Comparison of ENCODE assay signal across 22 cellular contexts in the genomic region with DNA sequence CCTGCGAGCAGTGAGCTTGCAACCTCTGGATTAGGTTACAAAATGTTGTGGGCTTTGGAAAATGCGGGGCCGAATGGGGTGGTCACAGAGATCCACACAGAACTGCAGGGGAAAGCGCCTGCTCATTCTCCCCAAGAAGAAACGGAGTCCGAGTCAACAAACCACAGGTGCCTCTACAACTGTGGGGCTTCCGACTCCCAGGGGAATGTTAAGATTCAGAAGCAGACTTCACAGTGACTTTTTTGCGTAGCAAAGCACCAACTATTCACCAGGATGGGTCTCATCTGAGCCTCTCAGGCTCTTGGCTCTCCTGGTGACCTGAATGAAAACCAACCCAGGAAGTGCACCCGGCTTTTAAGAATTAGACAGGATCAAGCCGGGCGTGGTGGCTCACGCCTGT. TPM values are rescaled to one million over a fixed set of nuclear protein-coding genes. Genes with fewer than 3 reads are reported as not detected.
A peak's percentile ranks its signal among the peaks of the same experiment; 100 is the strongest.
DNase-seq lines count a peak whose midpoint lies in the region; ATAC-seq and FAIRE-seq lines count a peak whose summit lies in the region.
"Had no signal": no experiment of that assay in that cellular context is flagged by ENCODE, and none has a peak within 500 bp of the region (broad histone marks: within the 10 kb centered on the region; RNA-seq: fewer than 3 reads in every experiment).

No MANE protein-coding gene starts in this region.

- FAIRE-seq in HTR-8/SVneo (lab: Jason Lieb, UNC): no peak
- FAIRE-seq: A549, D721Med, G401.6, K562 had no signal

- H3K9me2 ChIP-seq in Karpas-422 (replicated peaks; ENCODE audit: insufficient read depth, low read length): no peaks in the 10 kb centered on the region

- H4K20me1 ChIP-seq in Karpas-422 (ENCODE audit: insufficient read depth, low read depth, low read length): no peaks in the 10 kb centered on the region

- no peaks in the 10 kb centered on the region for H3K79me2 ChIP-seq in Karpas-422 (ENCODE audit: low read length)

- H3K9me3 Mint-ChIP-seq in activated CD4-positive, alpha-beta T cell treated with anti-CD3 and anti-CD28 coated beads, Interleukin-2, amount 10 ng/mL, durations not matched to agents 7 days and 5 days: no peaks in the 10 kb centered on the region
- H3K9me3 Mint-ChIP-seq in activated CD4-positive, alpha-beta T cell treated with anti-CD3 and anti-CD28 coated beads, Interleukin-2, amount 10 ng/mL, durations not matched to agents 24 days and 14 days: no peaks in the 10 kb centered on the region
- no peaks in the 10 kb centered on the region for H3K9me3 Mint-ChIP-seq in stimulated activated memory B cell treated with anti-CD40 and anti-IgM and Interleukin-4, amounts not matched to agents 10 μg/mL and 1 μg/mL and 100 μg/mL, for 72 hours
- no peaks in the 10 kb centered on the region for H3K9me3 Mint-ChIP-seq in activated CD8-positive, alpha-beta T cell treated with anti-CD3 and anti-CD28 coated beads, Interleukin-2, amount 10 ng/mL, durations not matched to agents 7 days and 5 days (ENCODE audit: insufficient read depth)

- H3K4me3 Mint-ChIP-seq in activated CD4-positive, alpha-beta T cell treated with anti-CD3 and anti-CD28 coated beads, Interleukin-2, amount 10 ng/mL, durations not matched to agents 7 days and 5 days: no peak overlapping the region
- H3K4me3 Mint-ChIP-seq in activated CD4-positive, alpha-beta T cell treated with anti-CD3 and anti-CD28 coated beads, Interleukin-2, amount 10 ng/mL, durations not matched to agents 24 days and 14 days: no peak overlapping the region
- H3K4me3 Mint-ChIP-seq in stimulated activated memory B cell treated with anti-CD40 and anti-IgM and Interleukin-4, amounts not matched to agents 10 μg/mL and 1 μg/mL and 100 μg/mL, for 72 hours: no peak overlapping the region
- H3K4me3 Mint-ChIP-seq in activated CD8-positive, alpha-beta T cell treated with anti-CD3 and anti-CD28 coated beads, Interleukin-2, amount 10 ng/mL, durations not matched to agents 7 days and 5 days: no peak overlapping the region
- H3K4me3 Mint-ChIP-seq: CD4-positive, CD25-positive, alpha-beta regulatory T cell had no signal

- H3K4me3 ChIP-seq in Karpas-422 (ENCODE audit: low read length): no peak overlapping the region
- H3K4me3 ChIP-seq: A549, HAP-1, K562 had no signal

- no peaks in the 10 kb centered on the region for H3K36me3 ChIP-seq in Karpas-422 (ENCODE audit: insufficient read depth, low read length)
- H3K36me3 ChIP-seq: HAP-1 had no signal

- POLR2A ChIA-PET in activated CD4-positive, alpha-beta T cell treated with anti-CD3 and anti-CD28 coated beads, Interleukin-2, amount 10 ng/mL, durations not matched to agents 7 days and 5 days (lab: Charles Lee): no interaction called here
- POLR2A ChIA-PET in activated CD8-positive, alpha-beta T cell treated with anti-CD3 and anti-CD28 coated beads, Interleukin-2, amount 10 ng/mL, durations not matched to agents 7 days and 5 days (lab: Charles Lee): no interaction called here

- no peaks in the 10 kb centered on the region for H3K27me3 ChIP-seq in Karpas-422 (ENCODE audit: low read length)

- peak overlapping the region; percentile 3 for H3K27ac Mint-ChIP-seq in activated CD4-positive, alpha-beta T cell treated with anti-CD3 and anti-CD28 coated beads, Interleukin-2, amount 10 ng/mL, durations not matched to agents 7 days and 5 days
- no peak overlapping the region for H3K27ac Mint-ChIP-seq in activated CD4-positive, alpha-beta T cell treated with anti-CD3 and anti-CD28 coated beads, Interleukin-2, amount 10 ng/mL, durations not matched to agents 24 days and 14 days
- H3K27ac Mint-ChIP-seq in stimulated activated memory B cell treated with anti-CD40 and anti-IgM and Interleukin-4, amounts not matched to agents 10 μg/mL and 1 μg/mL and 100 μg/mL, for 72 hours: peak overlapping the region; percentile 88
- no peak overlapping the region for H3K27ac Mint-ChIP-seq in activated CD8-positive, alpha-beta T cell treated with anti-CD3 and anti-CD28 coated beads, Interleukin-2, amount 10 ng/mL, durations not matched to agents 7 days and 5 days
- H3K27ac Mint-ChIP-seq: CD4-positive, CD25-positive, alpha-beta regulatory T cell had no signal

- no peak for DNase-seq in activated CD4-positive, alpha-beta T cell treated with anti-CD3 and anti-CD28 coated beads, Interleukin-2, amount 10 ng/mL, durations not matched to agents 7 days and 5 days
- DNase-seq in activated CD4-positive, alpha-beta T cell treated with anti-CD3 and anti-CD28 coated beads, Interleukin-2, amount 10 ng/mL, durations not matched to agents 24 days and 14 days: no peak
- DNase-seq in Karpas-422: peak; percentile 50
- no peak for DNase-seq in GOT3 (lab: John Stamatoyannopoulos, UW)
- DNase-seq in activated CD8-positive, alpha-beta T cell treated with anti-CD3 and anti-CD28 coated beads, Interleukin-2, amount 10 ng/mL, durations not matched to agents 7 days and 5 days: no peak
- no peak for DNase-seq in HTR-8/SVneo (ENCODE audit: insufficient read length, low spot score)
- DNase-seq: AML-193; C1 segment of cervical spinal cord; CD4-positive, CD25-positive, alpha-beta regulatory T cell; IMR-90; Kasumi-1 had no signal

- intact Hi-C loops in activated CD4-positive, alpha-beta T cell treated with anti-CD3 and anti-CD28 coated beads, Interleukin-2, amount 10 ng/mL, durations not matched to agents 24 days and 14 days (cut with micrococcal nuclease): no loop called here

- H3K4me1 ChIP-seq in Karpas-422 (ENCODE audit: low read length): peaks cover 8% of the 10 kb centered on the region
- H3K4me1 ChIP-seq: A549, Caco-2, HAP-1 had no signal

- peak overlapping the region; percentile 35; the same call in 1 of the 2 replicates for H3K9ac ChIP-seq in Karpas-422 (ENCODE audit: low read length)

- CTCF ChIA-PET in activated CD4-positive, alpha-beta T cell treated with anti-CD3 and anti-CD28 coated beads, Interleukin-2, amount 10 ng/mL, durations not matched to agents 7 days and 5 days (lab: Charles Lee): no interaction called here
- CTCF ChIA-PET in activated CD8-positive, alpha-beta T cell treated with anti-CD3 and anti-CD28 coated beads, Interleukin-2, amount 10 ng/mL, durations not matched to agents 7 days and 5 days (lab: Charles Lee): no interaction called here

- no peak for ATAC-seq in stimulated activated memory B cell treated with anti-CD40 and anti-IgM and Interleukin-4, amounts not matched to agents 10 μg/mL and 1 μg/mL and 100 μg/mL, for 72 hours
- ATAC-seq in activated CD8-positive, alpha-beta T cell treated with anti-CD3 and anti-CD28 coated beads, Interleukin-2, amount 10 ng/mL, durations not matched to agents 7 days and 5 days: no peak
- ATAC-seq: A549, K562 had no signal

- H2AFZ ChIP-seq in Karpas-422 (ENCODE audit: low read length): 0 out of 2 replicates have a peak overlapping the region, but pooled peaks have one; percentile 43

- peaks cover 25% of the 10 kb centered on the region for H3K4me1 Mint-ChIP-seq in activated CD4-positive, alpha-beta T cell treated with anti-CD3 and anti-CD28 coated beads, Interleukin-2, amount 10 ng/mL, durations not matched to agents 7 days and 5 days
- H3K4me1 Mint-ChIP-seq in activated CD4-positive, alpha-beta T cell treated with anti-CD3 and anti-CD28 coated beads, Interleukin-2, amount 10 ng/mL, durations not matched to agents 24 days and 14 days: peaks cover 4% of the 10 kb centered on the region
- peaks cover 71% of the 10 kb centered on the region for H3K4me1 Mint-ChIP-seq in stimulated activated memory B cell treated with anti-CD40 and anti-IgM and Interleukin-4, amounts not matched to agents 10 μg/mL and 1 μg/mL and 100 μg/mL, for 72 hours
- peaks cover 11% of the 10 kb centered on the region for H3K4me1 Mint-ChIP-seq in activated CD8-positive, alpha-beta T cell treated with anti-CD3 and anti-CD28 coated beads, Interleukin-2, amount 10 ng/mL, durations not matched to agents 7 days and 5 days (ENCODE audit: low read depth)

- peak overlapping the region; percentile 56 for H3K4me2 ChIP-seq in Karpas-422 (ENCODE audit: low read depth, low read length, poor library complexity, severe bottlenecking)
- H3K4me2 ChIP-seq: A549 had no signal

- H3K36me3 Mint-ChIP-seq in activated CD4-positive, alpha-beta T cell treated with anti-CD3 and anti-CD28 coated beads, Interleukin-2, amount 10 ng/mL, durations not matched to agents 7 days and 5 days (ENCODE audit: low read depth): no peaks in the 10 kb centered on the region
- no peaks in the 10 kb centered on the region for H3K36me3 Mint-ChIP-seq in activated CD4-positive, alpha-beta T cell treated with anti-CD3 and anti-CD28 coated beads, Interleukin-2, amount 10 ng/mL, durations not matched to agents 24 days and 14 days (ENCODE audit: low read depth)
- H3K36me3 Mint-ChIP-seq in stimulated activated memory B cell treated with anti-CD40 and anti-IgM and Interleukin-4, amounts not matched to agents 10 μg/mL and 1 μg/mL and 100 μg/mL, for 72 hours: peaks cover 1% of the 10 kb centered on the region
- H3K36me3 Mint-ChIP-seq in activated CD8-positive, alpha-beta T cell treated with anti-CD3 and anti-CD28 coated beads, Interleukin-2, amount 10 ng/mL, durations not matched to agents 7 days and 5 days (ENCODE audit: low read depth): no peaks in the 10 kb centered on the region
- H3K36me3 Mint-ChIP-seq: CD4-positive, CD25-positive, alpha-beta regulatory T cell had no signal

- H3K27me3 Mint-ChIP-seq in activated CD4-positive, alpha-beta T cell treated with anti-CD3 and anti-CD28 coated beads, Interleukin-2, amount 10 ng/mL, durations not matched to agents 7 days and 5 days: peaks cover 61% of the 10 kb centered on the region
- H3K27me3 Mint-ChIP-seq in activated CD4-positive, alpha-beta T cell treated with anti-CD3 and anti-CD28 coated beads, Interleukin-2, amount 10 ng/mL, durations not matched to agents 24 days and 14 days: peaks cover 43% of the 10 kb centered on the region
- no peaks in the 10 kb centered on the region for H3K27me3 Mint-ChIP-seq in stimulated activated memory B cell treated with anti-CD40 and anti-IgM and Interleukin-4, amounts not matched to agents 10 μg/mL and 1 μg/mL and 100 μg/mL, for 72 hours
- H3K27me3 Mint-ChIP-seq in activated CD8-positive, alpha-beta T cell treated with anti-CD3 and anti-CD28 coated beads, Interleukin-2, amount 10 ng/mL, durations not matched to agents 7 days and 5 days (ENCODE audit: low read depth): peaks cover 54% of the 10 kb centered on the region

- H3K27ac ChIP-seq in Karpas-422 (ENCODE audit: low read length): no peak overlapping the region
- H3K27ac ChIP-seq: 22Rv1, A549, HL-60 had no signal

- H3K9me3 ChIP-seq in Karpas-422 (ENCODE audit: low read length): no peaks in the 10 kb centered on the region
- H3K9me3 ChIP-seq: A549, Caco-2, HAP-1 had no signal

RNA-seq across cellular contexts. Expression of a gene that starts 33.7 kb away (rescaled TPM):
- total RNA-seq in activated CD4-positive, alpha-beta T cell treated with anti-CD3 and anti-CD28 coated beads, Interleukin-2, amount 10 ng/mL, durations not matched to agents 7 days and 5 days: 10 to 100 TPM; 26.3 to 28.7 TPM
- total RNA-seq in activated CD4-positive, alpha-beta T cell treated with anti-CD3 and anti-CD28 coated beads, Interleukin-2, amount 10 ng/mL, durations not matched to agents 24 days and 14 days: 38.6 and 39.5 TPM in 2 replicates
- 17.7 and 23.1 TPM in 2 replicates for total RNA-seq in Karpas-422 (2014; rRNA removed; shearing (Covaris generic); ENCODE audit: low replicate concordance)
- total RNA-seq in activated CD8-positive, alpha-beta T cell treated with anti-CD3 and anti-CD28 coated beads, Interleukin-2, amount 10 ng/mL, durations not matched to agents 7 days and 5 days: 10 to 100 TPM; 24.9 to 28.4 TPM

RNA-seq across cellular contexts. Expression of a gene that starts 41.2 kb away (rescaled TPM):
- not detected for total RNA-seq in activated CD4-positive, alpha-beta T cell treated with anti-CD3 and anti-CD28 coated beads, Interleukin-2, amount 10 ng/mL, durations not matched to agents 7 days and 5 days
- not detected in 2 replicates for total RNA-seq in activated CD4-positive, alpha-beta T cell treated with anti-CD3 and anti-CD28 coated beads, Interleukin-2, amount 10 ng/mL, durations not matched to agents 24 days and 14 days
- not detected in 2 replicates for total RNA-seq in Karpas-422 (2014; rRNA removed; shearing (Covaris generic); ENCODE audit: low replicate concordance)
- not detected for total RNA-seq in activated CD8-positive, alpha-beta T cell treated with anti-CD3 and anti-CD28 coated beads, Interleukin-2, amount 10 ng/mL, durations not matched to agents 7 days and 5 days
- total RNA-seq: Caco-2, H4, HT1080, IMR-90 had no signal

Comparison
In these comparisons a context has a peak if more than half of its experiments do, and no peak if none do; other contexts are left out.
1. H3K27ac Mint-ChIP-seq: peak in activated CD4-positive, alpha-beta T cell treated with anti-CD3 and anti-CD28 coated beads, Interleukin-2, amount 10 ng/mL, durations not matched to agents 7 days and 5 days (single experiment) and stimulated activated memory B cell treated with anti-CD40 and anti-IgM and Interleukin-4, amounts not matched to agents 10 μg/mL and 1 μg/mL and 100 μg/mL, for 72 hours (single experiment); none in activated CD4-positive, alpha-beta T cell treated with anti-CD3 and anti-CD28 coated beads, Interleukin-2, amount 10 ng/mL, durations not matched to agents 24 days and 14 days (single experiment) and activated CD8-positive, alpha-beta T cell treated with anti-CD3 and anti-CD28 coated beads, Interleukin-2, amount 10 ng/mL, durations not matched to agents 7 days and 5 days (single experiment).